ENCODE assay signal across 26 cellular contexts in the genomic region with DNA sequence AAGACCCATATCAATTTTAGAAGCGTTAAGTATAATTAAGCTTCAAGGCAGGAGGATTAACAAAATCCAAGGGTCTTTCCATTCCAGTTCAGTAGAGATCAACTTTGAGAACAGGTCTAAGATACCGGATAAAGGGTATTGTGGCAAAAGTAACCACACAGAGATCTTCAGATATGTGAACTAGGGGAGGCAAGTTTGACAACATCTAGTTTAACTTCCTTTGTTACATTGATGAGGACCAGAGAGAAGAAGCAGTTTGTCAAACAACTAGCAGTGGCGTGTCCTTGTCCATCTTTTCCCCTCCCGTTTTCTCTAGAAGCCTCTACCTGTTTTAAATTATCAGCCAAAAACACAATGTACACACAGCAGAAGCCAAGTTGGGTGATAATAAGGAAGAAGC. TPM values are rescaled to one million over a fixed set of nuclear protein-coding genes. Genes with fewer than 3 reads are reported as not detected.
DNase-seq lines count a peak whose midpoint lies in the region; ATAC-seq, FAIRE-seq and TF ChIP-seq lines count a peak whose summit lies in the region.
"Had no signal": no experiment of that assay in that cellular context is flagged by ENCODE, and none has a peak within 500 bp of the region (broad histone marks: within the 10 kb centered on the region; RNA-seq: fewer than 3 reads in every experiment).

No MANE protein-coding gene starts in this region.

- no peak for TF ChIP-seq CTCF in esophagus muscularis mucosa (IDR thresholded peaks at IDR 0.05)

- H3K9me3 ChIP-seq in esophagus muscularis mucosa: no peaks in the 10 kb centered on the region
- no peaks in the 10 kb centered on the region for H3K9me3 ChIP-seq in small intestine (ENCODE audit: control insufficient read depth, low read depth)
- H3K9me3 ChIP-seq: BE2C, HAP-1 had no signal

- H3K36me3 ChIP-seq in esophagus muscularis mucosa (no peaks in the 10 kb centered on the region), small intestine (ENCODE audit: control insufficient read depth in 2 of 2, insufficient read depth in 2 of 2, low read length in 2 of 2) (no peaks in the 10 kb centered on the region)
- H3K36me3 ChIP-seq: BE2C, HAP-1 had no signal

- H3K4me3 Mint-ChIP-seq in central memory CD8-positive, alpha-beta T cell: no peak overlapping the region
- peak overlapping the region; percentile 12 for H3K4me3 Mint-ChIP-seq in natural killer cell treated with Interleukin-12 subunit alpha and Interleukin-12 subunit beta and Interleukin-15 and Interleukin-18, amount 100 ng/mL, for 72 hours
- H3K4me3 Mint-ChIP-seq: CD4-positive, CD25-positive, alpha-beta regulatory T cell had no signal

- H3K4me1 Mint-ChIP-seq in central memory CD8-positive, alpha-beta T cell: no peaks in the 10 kb centered on the region
- peaks cover 5 to 10% of the 10 kb centered on the region in 2 donors for H3K4me1 Mint-ChIP-seq in natural killer cell treated with Interleukin-12 subunit alpha and Interleukin-12 subunit beta and Interleukin-15 and Interleukin-18, amount 100 ng/mL, for 72 hours (ENCODE audit: low read depth in 2 of 2)
- H3K4me1 Mint-ChIP-seq: CD4-positive, CD25-positive, alpha-beta regulatory T cell had no signal

- H3K27ac Mint-ChIP-seq in central memory CD8-positive, alpha-beta T cell (ENCODE audit: low read depth): no peak overlapping the region
- H3K27ac Mint-ChIP-seq in natural killer cell treated with Interleukin-12 subunit alpha and Interleukin-12 subunit beta and Interleukin-15 and Interleukin-18, amount 100 ng/mL, for 72 hours: peak overlapping the region in 1 of 2 donors; percentile 84
- H3K27ac Mint-ChIP-seq: CD4-positive, CD25-positive, alpha-beta regulatory T cell had no signal

- H3K9me3 Mint-ChIP-seq in central memory CD8-positive, alpha-beta T cell: no peaks in the 10 kb centered on the region
- no peaks in the 10 kb centered on the region for H3K9me3 Mint-ChIP-seq in natural killer cell treated with Interleukin-12 subunit alpha and Interleukin-12 subunit beta and Interleukin-15 and Interleukin-18, amount 100 ng/mL, for 72 hours
- H3K9me3 Mint-ChIP-seq: CD8-positive, alpha-beta memory T cell had no signal

- no peak for FAIRE-seq in small intestine (lab: Jason Lieb, UNC)
- FAIRE-seq: A204.1, GM12891, GM19239 had no signal

- H3K36me3 Mint-ChIP-seq in central memory CD8-positive, alpha-beta T cell (ENCODE audit: insufficient read depth): no peaks in the 10 kb centered on the region
- no peaks in the 10 kb centered on the region for H3K36me3 Mint-ChIP-seq in natural killer cell treated with Interleukin-12 subunit alpha and Interleukin-12 subunit beta and Interleukin-15 and Interleukin-18, amount 100 ng/mL, for 72 hours
- H3K36me3 Mint-ChIP-seq: CD4-positive, CD25-positive, alpha-beta regulatory T cell; CD8-positive, alpha-beta memory T cell had no signal

- H3K4me3 ChIP-seq in esophagus muscularis mucosa (no peak overlapping the region), small intestine (ENCODE audit: low read depth in 1 of 2, low read length in 2 of 2) (no peak overlapping the region)
- H3K4me3 ChIP-seq: GM23248, HAP-1 had no signal

- H3K27me3 ChIP-seq in esophagus muscularis mucosa: peaks cover 0 to 3% (median 0%) of the 10 kb centered on the region in 4 donors
- peaks cover 0 to 4% of the 10 kb centered on the region in 2 donors for H3K27me3 ChIP-seq in small intestine (ENCODE audit: control insufficient read depth in 2 of 2, insufficient read depth in 2 of 2, low read length in 2 of 2)
- H3K27me3 ChIP-seq: BE2C had no signal

- WGBS in esophagus muscularis mucosa: 89% methylated on average over 4 of the region's 4 CpGs
- 67 to 77% (median 75%) methylated on average over 4 of the region's 4 CpGs for WGBS in small intestine, 3 donors

- no peak for DNase-seq in central memory CD8-positive, alpha-beta T cell (ENCODE audit: low spot score in 2 of 2)
- peak; percentile 57 for DNase-seq in esophagus muscularis mucosa (ENCODE audit: extremely low spot score)
- DNase-seq in natural killer cell treated with Interleukin-12 subunit alpha and Interleukin-12 subunit beta and Interleukin-15 and Interleukin-18, amount 100 ng/mL, for 72 hours (ENCODE audit: low spot score): no peak
- DNase-seq in small intestine: peak; percentile 2
- DNase-seq in GF-D8 (lab: John Stamatoyannopoulos, UW): no peak
- DNase-seq in NOMO-1 (lab: John Stamatoyannopoulos, UW; ENCODE audit: unreplicated experiment in 2 of 2): no peak
- DNase-seq in NK-92 (lab: John Stamatoyannopoulos, UW; ENCODE audit: unreplicated experiment): no peak
- DNase-seq: ACHN; BE2C; C1 segment of cervical spinal cord; CD4-positive, CD25-positive, alpha-beta regulatory T cell; CD8-positive, alpha-beta memory T cell; COR-L47; DMS 273 treated with DMSO at 0.1 percent for 48 hours; DMS53; DND-41; EL; GM23248 had no signal

- H3K4me1 ChIP-seq in esophagus muscularis mucosa (no peaks in the 10 kb centered on the region), small intestine (ENCODE audit: control insufficient read depth in 2 of 2, insufficient read depth in 1 of 2, low read depth in 1 of 2, low read length in 1 of 2) (no peaks in the 10 kb centered on the region)
- H3K4me1 ChIP-seq: BE2C, HAP-1 had no signal

- H3K27ac ChIP-seq in esophagus muscularis mucosa (replicated peaks in 1 of 4) (no peak overlapping the region), small intestine (ENCODE audit: low read depth in 1 of 2, low read length in 1 of 2) (no peak overlapping the region)
- H3K27ac ChIP-seq: GM23248, HL-60 had no signal

- peak; percentile 46 for ATAC-seq in central memory CD8-positive, alpha-beta T cell (replicated peaks; ENCODE audit: extremely low read depth, poor library complexity, severe bottlenecking)
- ATAC-seq in natural killer cell treated with Interleukin-12 subunit alpha and Interleukin-12 subunit beta and Interleukin-15 and Interleukin-18, amount 100 ng/mL, for 72 hours: no peak

- TF ChIP-seq POLR2A in esophagus muscularis mucosa (IDR thresholded peaks at IDR 0.05; ENCODE audit: low read depth): no peak

- peaks cover 53% of the 10 kb centered on the region for H3K27me3 Mint-ChIP-seq in central memory CD8-positive, alpha-beta T cell
- peaks cover 16 to 38% of the 10 kb centered on the region in 2 donors for H3K27me3 Mint-ChIP-seq in natural killer cell treated with Interleukin-12 subunit alpha and Interleukin-12 subunit beta and Interleukin-15 and Interleukin-18, amount 100 ng/mL, for 72 hours

- intact Hi-C loops in esophagus muscularis mucosa (cut with DNase I): no loop called here

- TF ChIP-seq EP300 in esophagus muscularis mucosa (IDR thresholded peaks at IDR 0.05): no peak

RNA-seq across cellular contexts. Expression of a gene that starts 8.6 kb away (rescaled TPM):
- not detected for total RNA-seq in esophagus muscularis mucosa
- total RNA-seq in natural killer cell treated with Interleukin-12 subunit alpha and Interleukin-12 subunit beta and Interleukin-15 and Interleukin-18, amount 100 ng/mL, for 72 hours: not detected
- polyA plus RNA-seq in small intestine: not detected
- total RNA-seq: CD4-positive, CD25-positive, alpha-beta regulatory T cell; CD8-positive, alpha-beta memory T cell; G401; GM23248; HT1080 had no signal
- polyA plus RNA-seq: CD4-positive, CD25-positive, alpha-beta regulatory T cell; CD8-positive, alpha-beta memory T cell; GM23248 had no signal

RNA-seq across cellular contexts. Expression of a gene that starts 35.2 kb away (rescaled TPM):
- total RNA-seq in esophagus muscularis mucosa: not detected
- total RNA-seq in natural killer cell treated with Interleukin-12 subunit alpha and Interleukin-12 subunit beta and Interleukin-15 and Interleukin-18, amount 100 ng/mL, for 72 hours: not detected
- polyA plus RNA-seq in small intestine: not detected
- total RNA-seq: CD4-positive, CD25-positive, alpha-beta regulatory T cell; CD8-positive, alpha-beta memory T cell; G401; GM23248; H4; HT1080 had no signal
- polyA plus RNA-seq: CD4-positive, CD25-positive, alpha-beta regulatory T cell; CD8-positive, alpha-beta memory T cell; GM23248 had no signal

Comparison
In these comparisons a context has a peak if more than half of its experiments do, and no peak if none do; other contexts are left out.
1. DNase-seq: peak in esophagus muscularis mucosa (single experiment) and small intestine (single experiment); none in central memory CD8-positive, alpha-beta T cell (0 of 2), natural killer cell treated with Interleukin-12 subunit alpha and Interleukin-12 subunit beta and Interleukin-15 and Interleukin-18, amount 100 ng/mL, for 72 hours (single experiment), GF-D8 (single experiment), NOMO-1 (0 of 2) and NK-92 (single experiment).